12 cellular contexts compared by ENCODE assay signal in genomic region chr5:111810087-111810486, GRCh38.
"Had no signal": no experiment of that assay in that cellular context is flagged by ENCODE, and none has a peak within 500 bp of the region (broad histone marks: within the 10 kb centered on the region; RNA-seq: fewer than 3 reads in every experiment).

No MANE protein-coding gene starts in this region.

- H3K27me3 Mint-ChIP-seq: effector memory CD8-positive, alpha-beta T cell; naive B cell had no signal

- H3K27ac Mint-ChIP-seq: activated CD8-positive, alpha-beta T cell treated with anti-CD3 and anti-CD28 coated beads, Interleukin-2, amount 10 ng/mL, durations not matched to agents 7 days and 5 days; effector memory CD8-positive, alpha-beta T cell; mesothelial cell of epicardium had no signal

- H3K9me3 Mint-ChIP-seq: effector memory CD8-positive, alpha-beta T cell; mesothelial cell of epicardium; naive B cell had no signal

- ATAC-seq: activated CD8-positive, alpha-beta T cell treated with anti-CD3 and anti-CD28 coated beads, Interleukin-2, amount 10 ng/mL, durations not matched to agents 7 days and 5 days; effector memory CD8-positive, alpha-beta T cell; upper lobe of right lung had no signal

- H3K4me3 Mint-ChIP-seq: activated CD8-positive, alpha-beta T cell treated with anti-CD3 and anti-CD28 coated beads, Interleukin-2, amount 10 ng/mL, durations not matched to agents 7 days and 5 days; effector memory CD8-positive, alpha-beta T cell; mesothelial cell of epicardium; naive B cell had no signal

- H3K4me1 Mint-ChIP-seq: naive B cell had no signal

- DNase-seq: activated CD8-positive, alpha-beta memory T cell treated with anti-CD3 and anti-CD28 coated beads, Interleukin-2, amount 50 U/mL, for 48 hours; activated CD8-positive, alpha-beta T cell treated with anti-CD3 and anti-CD28 coated beads, Interleukin-2, amount 10 ng/mL, durations not matched to agents 7 days and 5 days; cortex of kidney; effector memory CD8-positive, alpha-beta T cell; erythroblast; naive B cell; nucleus accumbens; stimulated activated CD4-positive, alpha-beta T cell treated with anti-CD3 and anti-CD28 coated beads, Interleukin-12 subunit alpha, Interleukin-12 subunit beta, amount 100 ng/mL, for 4 hours; stimulated activated naive CD4-positive, alpha-beta T cell; T-helper 9 cell; upper lobe of right lung had no signal

- H3K36me3 Mint-ChIP-seq: mesothelial cell of epicardium, naive B cell had no signal
